Comparison of ENCODE assay signal across 28 cellular contexts in genomic region chr7:132476541-132476940, GRCh38.
"Had no signal": no experiment of that assay in that cellular context is flagged by ENCODE, and none has a peak within 500 bp of the region (broad histone marks: within the 10 kb centered on the region; RNA-seq: fewer than 3 reads in every experiment).

No MANE protein-coding gene starts in this region.

- H3K36me3 Mint-ChIP-seq: natural killer cell treated with Interleukin-12 subunit alpha and Interleukin-12 subunit beta and Interleukin-15 and Interleukin-18, amount 100 ng/mL, for 72 hours; stimulated activated naive B cell treated with anti-CD40 and anti-IgM and Interleukin-4, amounts not matched to agents 10 μg/mL and 1 μg/mL and 100 μg/mL, for 72 hours had no signal

- H3K27ac Mint-ChIP-seq: naive thymus-derived CD4-positive, alpha-beta T cell; natural killer cell treated with Interleukin-12 subunit alpha and Interleukin-12 subunit beta and Interleukin-15 and Interleukin-18, amount 100 ng/mL, for 72 hours; stimulated activated naive B cell treated with anti-CD40 and anti-IgM and Interleukin-4, amounts not matched to agents 10 μg/mL and 1 μg/mL and 100 μg/mL, for 72 hours had no signal

- H3K4me1 ChIP-seq: left lung, pancreas, thyroid gland had no signal

- H3K27me3 ChIP-seq: pancreas, testis, thyroid gland, upper lobe of left lung, vagina had no signal

- H3K4me3 ChIP-seq: left lung, lung, mucosa of descending colon, pancreas, prostate gland, skin epidermis, stomach, testis, thyroid gland, transverse colon, upper lobe of left lung, vagina had no signal

- H3K9me3 Mint-ChIP-seq: immature natural killer cell; natural killer cell treated with Interleukin-12 subunit alpha and Interleukin-12 subunit beta and Interleukin-15 and Interleukin-18, amount 100 ng/mL, for 72 hours; stimulated activated naive B cell treated with anti-CD40 and anti-IgM and Interleukin-4, amounts not matched to agents 10 μg/mL and 1 μg/mL and 100 μg/mL, for 72 hours had no signal

- ATAC-seq: left colon; left lung; mucosa of descending colon; naive thymus-derived CD4-positive, alpha-beta T cell; natural killer cell treated with Interleukin-12 subunit alpha and Interleukin-12 subunit beta and Interleukin-15 and Interleukin-18, amount 100 ng/mL, for 72 hours; pancreas; right cardiac atrium; sciatic nerve; stimulated activated naive B cell treated with anti-CD40 and anti-IgM and Interleukin-4, amounts not matched to agents 10 μg/mL and 1 μg/mL and 100 μg/mL, for 72 hours; stimulated activated naive CD8-positive, alpha-beta T cell treated with anti-CD3 and anti-CD28 coated beads, Interleukin-15, Interleukin-2, amounts not matched to agents 100 U/mL and 50 U/mL, for 24 hours had no signal

- H3K4me1 Mint-ChIP-seq: stimulated activated naive B cell treated with anti-CD40 and anti-IgM and Interleukin-4, amounts not matched to agents 10 μg/mL and 1 μg/mL and 100 μg/mL, for 72 hours had no signal

- H3K4me3 Mint-ChIP-seq: immature natural killer cell; naive thymus-derived CD4-positive, alpha-beta T cell; natural killer cell treated with Interleukin-12 subunit alpha and Interleukin-12 subunit beta and Interleukin-15 and Interleukin-18, amount 100 ng/mL, for 72 hours; stimulated activated naive B cell treated with anti-CD40 and anti-IgM and Interleukin-4, amounts not matched to agents 10 μg/mL and 1 μg/mL and 100 μg/mL, for 72 hours had no signal

- H3K27ac ChIP-seq: left lung, pancreas, prostate gland, skin epidermis, stomach, testis, thyroid gland, transverse colon, upper lobe of left lung, vagina had no signal

- H3K9me3 ChIP-seq: left lung, mucosa of descending colon, pancreas, prostate gland, stomach, testis, thyroid gland, transverse colon, upper lobe of left lung, vagina had no signal

- DNase-seq: hypothalamus; immature natural killer cell; kidney; left colon; left lung; midbrain; mucosa of descending colon; naive thymus-derived CD4-positive, alpha-beta T cell; pancreas; retina; right cardiac atrium; stimulated activated CD4-positive, alpha-beta T cell treated with anti-CD3 and anti-CD28 coated beads, Interleukin-12 subunit alpha, Interleukin-12 subunit beta, amount 100 ng/mL, for 4 hours; stimulated activated CD4-positive, alpha-beta T cell treated with anti-CD3 and anti-CD28 coated beads, Interleukin-15, amount 100 ng/mL, for 24 hours; stimulated activated CD4-positive, alpha-beta T cell treated with anti-CD3 and anti-CD28 coated beads, Interleukin-2, amount 100 ng/mL, for 24 hours; stimulated activated CD4-positive, alpha-beta T cell treated with anti-CD3 and anti-CD28 coated beads, Interleukin-4, amount 100 ng/mL, for 1 hour; stimulated activated naive B cell treated with anti-CD40 and anti-IgM and Interleukin-4, amounts not matched to agents 10 μg/mL and 1 μg/mL and 100 μg/mL, for 72 hours; stimulated activated naive CD8-positive, alpha-beta T cell treated with anti-CD3 and anti-CD28 coated beads, Interleukin-15, Interleukin-2, amounts not matched to agents 100 U/mL and 50 U/mL, for 24 hours; stomach; testis; thyroid gland; transverse colon; upper lobe of left lung had no signal

- H3K36me3 ChIP-seq: left lung, pancreas, prostate gland, stomach, thyroid gland, transverse colon, upper lobe of left lung, vagina had no signal
